13 cellular contexts compared by ENCODE assay signal in genomic region chr6:70651326-70651905, GRCh38. TPM values are rescaled to one million over a fixed set of nuclear protein-coding genes. Genes with fewer than 3 reads are reported as not detected.
A peak's percentile ranks its signal among the peaks of the same experiment; 100 is the strongest.
DNase-seq lines count a peak whose midpoint lies in the region; ATAC-seq lines count a peak whose summit lies in the region.
"Had no signal": no experiment of that assay in that cellular context is flagged by ENCODE, and none has a peak within 500 bp of the region (broad histone marks: within the 10 kb centered on the region; RNA-seq: fewer than 3 reads in every experiment).

No MANE protein-coding gene starts in this region.

- peak overlapping the region in 6 of 7 donors; percentile 59 to 78 (median 66) for H3K4me3 Mint-ChIP-seq in CD8-positive, alpha-beta memory T cell
- H3K4me3 Mint-ChIP-seq in T-cell = peak overlapping the region; percentile 40 to 59 (median 59)

- POLR2A ChIA-PET in CD8-positive, alpha-beta memory T cell (lab: Charles Lee) = interaction anchor here (1.8 kb wide), 1 partner anchor 17 kb away, joined by 8 read pairs; the partner anchor contains the start of gene SMAP1
- POLR2A ChIA-PET in T-cell (lab: Charles Lee) = interaction anchor here in 1 of 2 donors (0.6 kb wide), 1 partner anchor 106 kb away, joined by 3 read pairs; no protein-coding TSS in a partner anchor

- H3K4me1 Mint-ChIP-seq in CD8-positive, alpha-beta memory T cell = peaks cover 24 to 34% (median 27%) of the 10 kb centered on the region in 3 donors
- H3K4me1 Mint-ChIP-seq in T-cell = peaks cover 27 to 35% (median 30%) of the 10 kb centered on the region in 3 donors

- H3K27me3 ChIP-seq in CD8-positive, alpha-beta memory T cell (ENCODE audit: insufficient read depth, low read length, poor library complexity, severe bottlenecking) = no peaks in the 10 kb centered on the region
- H3K27me3 ChIP-seq: tibial artery had no signal

- peak; percentile 91 for ATAC-seq in GM21529 (IDR thresholded peaks at IDR 0.05; ENCODE audit: unreplicated experiment)
- peak; percentile 88 to 97 (median 92) for ATAC-seq in T-cell (replicated peaks in 1 of 4)
- peak; percentile 78 to 97 for ATAC-seq in activated naive CD4-positive, alpha-beta T cell treated with anti-CD3 and anti-CD28 coated beads, Interleukin-2, amount 50 U/mL, for 72 hours
- ATAC-seq: SK-N-SH treated with all-trans-retinoic acid at 6 μM for 48 hours had no signal

- H3K27ac Mint-ChIP-seq in CD8-positive, alpha-beta memory T cell = peak overlapping the region; percentile 41 to 91 (median 83)
- peak overlapping the region; percentile 92 for H3K27ac Mint-ChIP-seq in T-cell
- peak overlapping the region; percentile 25 to 66 for H3K27ac Mint-ChIP-seq in activated naive CD4-positive, alpha-beta T cell treated with anti-CD3 and anti-CD28 coated beads, Interleukin-2, amount 50 U/mL, for 72 hours

- no peaks in the 10 kb centered on the region for H3K9me3 ChIP-seq in CD8-positive, alpha-beta memory T cell (ENCODE audit: low read length)
- H3K9me3 ChIP-seq: tibial artery had no signal

- CTCF ChIA-PET in CD8-positive, alpha-beta memory T cell (lab: Charles Lee) = interaction anchor here (0.8 to 1.1 kb wide), 2 partner anchors 17 to 280 kb away, joined by 3 read pairs; no protein-coding TSS in a partner anchor
- CTCF ChIA-PET in T-cell (lab: Charles Lee) = interaction anchor here in 1 of 2 donors (0.6 kb wide), 1 partner anchor 53 kb away, joined by 3 read pairs; no protein-coding TSS in a partner anchor

- H3K36me3 ChIP-seq in CD8-positive, alpha-beta memory T cell (ENCODE audit: insufficient read depth, low read length) = no peaks in the 10 kb centered on the region
- H3K36me3 ChIP-seq: tibial artery had no signal

- H3K36me3 Mint-ChIP-seq in CD8-positive, alpha-beta memory T cell = no peaks in the 10 kb centered on the region
- H3K36me3 Mint-ChIP-seq in T-cell = no peaks in the 10 kb centered on the region
- H3K36me3 Mint-ChIP-seq in activated naive CD4-positive, alpha-beta T cell treated with anti-CD3 and anti-CD28 coated beads, Interleukin-2, amount 50 U/mL, for 72 hours = no peaks in the 10 kb centered on the region

- H3K4me1 ChIP-seq in CD8-positive, alpha-beta memory T cell (ENCODE audit: insufficient read depth, low read length) = peaks cover 21% of the 10 kb centered on the region
- H3K4me1 ChIP-seq: parathyroid adenoma, tibial artery had no signal

- peak; percentile 2 to 62 (median 43) for DNase-seq in CD8-positive, alpha-beta memory T cell
- DNase-seq in T-cell (peak in 33 of 34 experiments; percentile 15 to 61 (median 42)), MV-4-11 (lab: John Stamatoyannopoulos, UW) (no peak), D341Med (ENCODE audit: low spot score) (no peak), AML-193 (lab: John Stamatoyannopoulos, UW) (no peak), NCI-H2081 treated with DMSO at 0.1 percent for 48 hours (lab: John Stamatoyannopoulos, UW) (no peak)
- DNase-seq in activated naive CD4-positive, alpha-beta T cell treated with anti-CD3 and anti-CD28 coated beads, Interleukin-2, amount 50 U/mL, for 72 hours (ENCODE audit: low spot score in 2 of 2) = peak in 1 of 2 donors; percentile 54
- DNase-seq: GM23248, tibial artery had no signal

- H3K9me3 Mint-ChIP-seq in CD8-positive, alpha-beta memory T cell = no peaks in the 10 kb centered on the region
- no peaks in the 10 kb centered on the region for H3K9me3 Mint-ChIP-seq in T-cell
- peaks cover 0 to 5% of the 10 kb centered on the region in 2 donors for H3K9me3 Mint-ChIP-seq in activated naive CD4-positive, alpha-beta T cell treated with anti-CD3 and anti-CD28 coated beads, Interleukin-2, amount 50 U/mL, for 72 hours

- no peak overlapping the region for H3K4me3 ChIP-seq in CD8-positive, alpha-beta memory T cell (ENCODE audit: low read length)
- H3K4me3 ChIP-seq: GM23248, tibial artery had no signal

- H3K27ac ChIP-seq in CD8-positive, alpha-beta memory T cell (ENCODE audit: low read depth, low read length) = no peak overlapping the region
- H3K27ac ChIP-seq: C4-2B, GM23248, parathyroid adenoma, tibial artery had no signal

- no peaks in the 10 kb centered on the region for H3K27me3 Mint-ChIP-seq in CD8-positive, alpha-beta memory T cell
- no peaks in the 10 kb centered on the region for H3K27me3 Mint-ChIP-seq in T-cell

RNA-seq across cellular contexts. Expression of gene SMAP1, which starts 16.3 kb away (rescaled TPM):
- 10 to 100 TPM; 20.1 to 23.8 TPM for total RNA-seq in CD8-positive, alpha-beta memory T cell
- polyA plus RNA-seq in CD8-positive, alpha-beta memory T cell = 29.8 TPM
- total RNA-seq in T-cell = 10 to 100 TPM; 27.1 to 32.3 (median 31.9) TPM
- total RNA-seq in activated naive CD4-positive, alpha-beta T cell treated with anti-CD3 and anti-CD28 coated beads, Interleukin-2, amount 50 U/mL, for 72 hours = 10 to 100 TPM; 20.4 to 23.6 TPM

Comparison
In these comparisons a context has a peak if more than half of its experiments do, and no peak if none do; other contexts are left out.
1. DNase-seq: peak in CD8-positive, alpha-beta memory T cell (5 of 5) and T-cell (33 of 34); none in MV-4-11 (single experiment), D341Med (single experiment), AML-193 (0 of 2) and NCI-H2081 treated with DMSO at 0.1 percent for 48 hours (single experiment).
2. Peak in every context shown above with its lines, with median percentiles within 50 percentile points of each other: H3K27ac Mint-ChIP-seq and ATAC-seq.